In the genomic region with DNA sequence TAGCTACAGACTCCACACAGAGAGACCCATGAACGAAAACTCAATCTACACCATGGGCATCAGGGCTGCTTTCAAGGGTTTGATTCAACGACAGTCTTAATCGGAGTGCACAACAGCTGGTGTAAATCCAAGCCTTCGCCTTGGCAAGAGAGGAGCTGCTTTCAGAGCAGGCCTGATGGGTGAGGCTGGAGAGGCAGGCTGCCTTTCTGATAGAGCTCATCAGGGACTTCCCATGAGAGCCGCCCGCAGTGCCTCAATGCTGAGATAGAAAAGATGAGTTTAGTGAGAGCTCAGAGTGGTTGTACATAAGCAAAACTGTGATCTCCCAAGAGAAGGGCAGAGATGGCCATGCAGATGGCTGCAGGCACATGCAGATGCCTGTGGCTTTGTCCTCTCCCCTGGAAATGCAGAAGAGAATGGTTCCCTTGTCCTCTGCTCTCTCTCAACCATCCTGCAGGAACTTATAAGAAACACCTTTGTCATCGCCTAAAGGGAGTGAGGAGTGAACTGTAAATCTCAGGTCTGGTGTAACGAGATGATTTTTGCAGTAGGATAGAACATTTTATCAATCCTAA, we compare ENCODE assay signal across 18 cellular contexts.
DNase-seq lines count a peak whose midpoint lies in the region; ATAC-seq, FAIRE-seq and TF ChIP-seq lines count a peak whose summit lies in the region.
"Had no signal": no experiment of that assay in that cellular context is flagged by ENCODE, and none has a peak within 500 bp of the region (broad histone marks: within the 10 kb centered on the region; RNA-seq: fewer than 3 reads in every experiment).

No MANE protein-coding gene starts in this region.

- H3K9me3 ChIP-seq in AG04450 (ENCODE audit: control insufficient read depth, insufficient read depth, low read length) (no peaks in the 10 kb centered on the region), kidney (ENCODE audit: control insufficient read depth in 1 of 2, low read length in 2 of 2) (no peaks in the 10 kb centered on the region)
- H3K9me3 ChIP-seq: heart right ventricle, uterus had no signal

- CTCF ChIA-PET in AG04450 (lab: Charles Lee), result no interaction called here

- ATAC-seq in HG02763 (IDR thresholded peaks at IDR 0.05; ENCODE audit: unreplicated experiment), result no peak
- ATAC-seq: heart right ventricle; natural killer cell treated with Interleukin-12 subunit alpha and Interleukin-12 subunit beta and Interleukin-15 and Interleukin-18, amount 100 ng/mL, for 72 hours had no signal

- H3K27ac ChIP-seq in AG04450 (ENCODE audit: low read depth, low read length), result peak overlapping the region; percentile 39
- H3K27ac ChIP-seq in kidney (ENCODE audit: low read depth in 2 of 2, low read length in 2 of 2), result no peak overlapping the region
- H3K27ac ChIP-seq: heart right ventricle, SK-N-MC, uterus had no signal

- TF ChIP-seq CTCF in AG04450 (IDR thresholded peaks at IDR 0.05; ENCODE audit: low read depth, low read length) (no peak), kidney (IDR thresholded peaks at IDR 0.05; ENCODE audit: borderline replicate concordance, extremely low read depth, insufficient read depth) (no peak)

- H3K4me3 ChIP-seq in AG04450 (ENCODE audit: low read depth, low read length) (no peak overlapping the region), kidney (ENCODE audit: low read length in 2 of 2) (no peak overlapping the region)
- H3K4me3 ChIP-seq: heart right ventricle, SK-N-MC, uterus had no signal

- peaks cover 2% of the 10 kb centered on the region for H3K27me3 ChIP-seq in AG04450 (ENCODE audit: control insufficient read depth, insufficient read depth, low read length)
- H3K27me3 ChIP-seq: uterus had no signal

- POLR2A ChIA-PET in AG04450 (lab: Yijun Ruan, JAX), result no interaction called here

- H3K9ac ChIP-seq in kidney (ENCODE audit: low read length in 2 of 2), result no peak overlapping the region

- no peaks in the 10 kb centered on the region for H3K36me3 ChIP-seq in kidney (ENCODE audit: control insufficient read depth in 1 of 2, insufficient read depth in 2 of 2, low read length in 2 of 2)
- H3K36me3 ChIP-seq: heart right ventricle, uterus had no signal

- DNase-seq in AG04450 (ENCODE audit: low read depth, low spot score) (no peak), DMS 273 treated with DMSO at 0.1 percent for 48 hours (lab: John Stamatoyannopoulos, UW) (peak; percentile 52), RPMI7951 (ENCODE audit: low read depth) (peak; percentile 36), kidney (peak; percentile 48), COR-L47 (lab: John Stamatoyannopoulos, UW) (no peak)
- no peak for DNase-seq in activated CD4-positive, CD25-positive, alpha-beta regulatory T cell (lab: John Stamatoyannopoulos, UW)
- no peak for DNase-seq in stimulated activated CD4-positive, alpha-beta T cell treated with anti-CD3 and anti-CD28 coated beads, Interleukin-4, amount 100 ng/mL, for 4 hours
- DNase-seq: activated CD4-positive, alpha-beta T cell treated with anti-CD3 and anti-CD28 coated beads for 1 hour; activated effector memory CD4-positive, alpha-beta T cell treated with Interleukin-2 at 50 U/mL for 16 hours; effector memory CD4-positive, alpha-beta T cell; heart right ventricle; Karpas-422; posterior cingulate gyrus; uterus had no signal

- H3K4me1 ChIP-seq in kidney (ENCODE audit: control insufficient read depth in 1 of 2, insufficient read depth in 1 of 2, low read depth in 1 of 2, low read length in 2 of 2), result no peaks in the 10 kb centered on the region
- H3K4me1 ChIP-seq: uterus had no signal

- intact Hi-C loops in kidney (cut with DNase I), result no loop called here

- no peak for FAIRE-seq in kidney (lab: Jason Lieb, UNC)
- FAIRE-seq: G401.6 had no signal

Comparison
In these comparisons a context has a peak if more than half of its experiments do, and no peak if none do; other contexts are left out.
1. DNase-seq: peak in DMS 273 treated with DMSO at 0.1 percent for 48 hours (single experiment), RPMI7951 (single experiment) and kidney (single experiment); none in AG04450 (single experiment), activated CD4-positive, CD25-positive, alpha-beta regulatory T cell (0 of 4), COR-L47 (single experiment) and stimulated activated CD4-positive, alpha-beta T cell treated with anti-CD3 and anti-CD28 coated beads, Interleukin-4, amount 100 ng/mL, for 4 hours (0 of 2).